In the genomic region with DNA sequence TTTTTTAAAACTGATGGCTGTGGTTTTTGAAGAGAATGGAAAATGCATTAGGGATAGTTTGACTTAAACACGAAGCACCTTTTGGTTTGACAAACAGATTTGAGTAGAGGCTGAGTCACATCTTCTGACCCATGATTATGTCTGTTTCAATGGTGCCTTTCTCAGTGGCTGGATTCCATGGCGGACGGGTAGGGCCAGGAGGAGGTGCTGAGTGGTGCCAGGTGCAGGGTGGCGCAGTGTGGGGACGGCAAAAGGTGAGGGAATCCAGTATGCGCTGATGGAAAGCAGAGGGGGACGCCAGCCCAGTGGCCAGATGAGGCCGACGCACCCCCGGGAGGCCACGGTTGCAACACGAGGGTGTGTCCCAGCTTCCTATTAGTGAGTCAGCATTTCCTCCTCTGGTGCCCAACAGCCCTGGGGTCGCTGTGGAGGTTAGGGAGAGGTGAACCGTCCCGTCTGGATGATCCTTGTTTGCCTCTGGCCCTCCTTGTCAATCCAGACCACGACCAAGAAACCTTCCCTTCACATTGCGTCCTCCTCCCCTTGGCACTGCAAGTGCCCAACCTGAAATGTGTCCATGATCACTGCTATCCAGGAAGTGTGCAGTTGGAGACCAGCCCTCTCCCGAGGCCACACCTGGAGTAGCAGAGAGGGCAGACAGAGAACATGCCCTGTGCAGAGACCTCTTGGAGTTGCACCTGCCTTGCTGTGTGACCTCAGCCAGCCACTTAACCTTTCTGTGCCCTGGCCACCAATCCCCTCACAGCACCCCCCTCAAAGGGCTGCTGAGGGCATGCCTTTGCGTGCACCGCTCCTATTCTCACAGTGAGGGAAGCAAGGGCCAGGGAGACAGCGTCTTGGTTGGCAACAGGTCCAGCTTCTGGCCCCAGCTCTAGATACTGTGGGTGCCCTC, we compare ENCODE assay signal across 8 cellular contexts. TPM values are rescaled to one million over a fixed set of nuclear protein-coding genes. Genes with fewer than 3 reads are reported as not detected.
A peak's percentile ranks its signal among the peaks of the same experiment; 100 is the strongest.
DNase-seq lines count a peak whose midpoint lies in the region; ATAC-seq lines count a peak whose summit lies in the region.

No MANE protein-coding gene starts in this region.

- H3K9ac ChIP-seq in neuronal stem cell (ENCODE audit: low read depth, low read length, poor library complexity): no peak overlapping the region

- peak overlapping the region; percentile 47 for H2AK5ac ChIP-seq in neuronal stem cell (ENCODE audit: low read depth, low read length)

- H3K9me3 ChIP-seq in neuronal stem cell (replicated peaks in 1 of 2; ENCODE audit: control insufficient read depth in 2 of 2, insufficient read depth in 1 of 2, low read depth in 1 of 2, low read length in 2 of 2): no peaks in the 10 kb centered on the region

- WGBS in neuronal stem cell (ENCODE audit: extremely low coverage in 2 of 2, insufficient read length in 2 of 2, insufficient replicate concordance in 1 of 2), 2 donors: no CpG with 5 or more reads among the region's 21 CpGs

- H3K18ac ChIP-seq in neuronal stem cell (ENCODE audit: low read length): peak overlapping the region; percentile 81

- H2AFZ ChIP-seq in neuronal stem cell (ENCODE audit: low read length): no peak overlapping the region

- H3K4me2 ChIP-seq in neuronal stem cell (ENCODE audit: insufficient read depth, low read length, poor library complexity, severe bottlenecking): no peak overlapping the region

- peak overlapping the region in 1 of 2 donors; percentile 29 for H3K4me3 ChIP-seq in neuronal stem cell (ENCODE audit: low read length in 2 of 2)

- H2BK5ac ChIP-seq in neuronal stem cell (ENCODE audit: low read length): peak overlapping the region; percentile 19

- peaks cover 2 to 4% of the 10 kb centered on the region in 2 donors for H3K4me1 ChIP-seq in neuronal stem cell (ENCODE audit: control insufficient read depth in 2 of 2, insufficient read depth in 1 of 2, low read depth in 1 of 2, low read length in 2 of 2)

- peak overlapping the region; percentile 52 for H2BK12ac ChIP-seq in neuronal stem cell (ENCODE audit: low read length)

- H3K14ac ChIP-seq in neuronal stem cell (ENCODE audit: low read length): no peak overlapping the region

- H3K27ac ChIP-seq in neuronal stem cell (replicated peaks; ENCODE audit: low read length): no peak overlapping the region

- H2BK120ac ChIP-seq in neuronal stem cell (ENCODE audit: low read depth, low read length): peak overlapping the region; percentile 8

- peaks cover 0 to 48% (median 2%) of the 10 kb centered on the region in 3 experiments for H3K27me3 ChIP-seq in neuronal stem cell (ENCODE audit: control insufficient read depth in 3 of 3, insufficient read depth in 3 of 3, low read depth in 1 of 3, low read length in 3 of 3)

- H3K36me3 ChIP-seq in neuronal stem cell (replicated peaks in 1 of 2; ENCODE audit: control insufficient read depth in 2 of 2, insufficient read depth in 2 of 2, low read length in 2 of 2): no peaks in the 10 kb centered on the region

- H3K23ac ChIP-seq in neuronal stem cell (ENCODE audit: low read depth, low read length, poor library complexity): peak overlapping the region; percentile 62

- peak overlapping the region; percentile 29 for H4K8ac ChIP-seq in neuronal stem cell (ENCODE audit: low read depth, low read length)

- H4K91ac ChIP-seq in neuronal stem cell (ENCODE audit: low read depth, low read length, poor library complexity): peak overlapping the region; percentile 69

- no peak for ATAC-seq in GM19397 (IDR thresholded peaks at IDR 0.05; ENCODE audit: unreplicated experiment)

- H3K79me1 ChIP-seq in neuronal stem cell (ENCODE audit: low read depth, low read length): no peaks in the 10 kb centered on the region

- no peak overlapping the region for H3K4ac ChIP-seq in neuronal stem cell (ENCODE audit: low read length)

- DNase-seq in GM04503 (ENCODE audit: low read depth) (peak; percentile 22), NCI-H510A treated with DMSO at 0.1 percent for 48 hours (lab: John Stamatoyannopoulos, UW) (peak; percentile 68), dermis blood vessel endothelial cell (peak; percentile 32), neuronal stem cell (ENCODE audit: low spot score) (no peak), GOT3 (lab: John Stamatoyannopoulos, UW) (no peak), occipital lobe (lab: John Stamatoyannopoulos, UW) (no peak), cerebellum (ENCODE audit: low spot score) (no peak)

- peak overlapping the region; percentile 14 for H2BK15ac ChIP-seq in neuronal stem cell (ENCODE audit: low read length)

RNA-seq across cellular contexts. Expression of gene ATXN10, which starts 32.5 kb away (rescaled TPM):
- total RNA-seq in dermis blood vessel endothelial cell: 92.4 and 127 TPM in 2 replicates
- polyA plus RNA-seq in neuronal stem cell (2013, experiment 1 of 2): 89.3 TPM
- polyA plus RNA-seq in neuronal stem cell (2013, experiment 2 of 2): 84.7 TPM
- 326 TPM for total RNA-seq in occipital lobe
- total RNA-seq in cerebellum: 180 TPM

Comparison
In these comparisons a context has a peak if more than half of its experiments do, and no peak if none do; other contexts are left out.
1. DNase-seq: peak in GM04503 (single experiment), NCI-H510A treated with DMSO at 0.1 percent for 48 hours (single experiment) and dermis blood vessel endothelial cell (single experiment); none in neuronal stem cell (single experiment), GOT3 (single experiment), occipital lobe (single experiment) and cerebellum (single experiment).